33 cellular contexts compared by ENCODE assay signal in the genomic region with DNA sequence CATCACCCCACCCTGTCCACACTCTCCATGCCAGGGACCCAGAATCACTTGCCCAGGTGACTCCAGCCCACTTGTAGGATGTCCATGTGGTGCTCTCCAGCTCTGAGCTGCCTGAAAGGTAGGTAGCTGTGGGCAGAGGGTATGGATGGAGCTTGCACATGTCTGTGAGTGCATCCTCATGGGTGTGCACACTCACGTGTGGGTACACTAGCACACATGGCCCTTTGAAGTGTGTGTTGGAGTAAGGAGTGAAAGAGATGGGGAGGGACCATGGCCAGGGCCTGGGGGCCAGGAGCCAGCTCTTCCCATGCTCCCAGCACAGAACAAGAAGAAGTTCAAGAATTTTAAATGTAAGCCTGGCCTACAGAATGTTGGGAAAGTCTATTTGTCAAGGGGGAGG. TPM values are rescaled to one million over a fixed set of nuclear protein-coding genes. Genes with fewer than 3 reads are reported as not detected.
"Had no signal": no experiment of that assay in that cellular context is flagged by ENCODE, and none has a peak within 500 bp of the region (broad histone marks: within the 10 kb centered on the region; RNA-seq: fewer than 3 reads in every experiment).

No MANE protein-coding gene starts in this region.

- ATAC-seq: stimulated activated effector memory CD8-positive, alpha-beta T cell treated with anti-CD3 and anti-CD28 coated beads, Interleukin-12 subunit alpha, Interleukin-12 subunit beta, amount 100 ng/mL, for 72 hours; stimulated activated memory B cell treated with anti-CD40 and anti-IgM and Interleukin-4, amounts not matched to agents 10 μg/mL and 1 μg/mL and 100 μg/mL, for 72 hours; stimulated activated naive B cell treated with anti-CD40 and anti-IgM and Interleukin-4, amounts not matched to agents 10 μg/mL and 1 μg/mL and 100 μg/mL, for 72 hours; stimulated activated naive CD8-positive, alpha-beta T cell treated with anti-CD3 and anti-CD28 coated beads, Interleukin-15, amount 100 ng/mL, for 72 hours; stimulated activated naive CD8-positive, alpha-beta T cell treated with anti-CD3 and anti-CD28 coated beads, Interleukin-15, Interleukin-2, amounts not matched to agents 100 U/mL and 50 U/mL, for 24 hours; upper lobe of right lung had no signal

- H3K27ac ChIP-seq: stomach, suprapubic skin, testis, thoracic aorta, tibial artery, tibial nerve, transverse colon, upper lobe of left lung, upper lobe of right lung, uterus, vagina had no signal

- H3K4me3 ChIP-seq: stomach, suprapubic skin, testis, thoracic aorta, thyroid gland, tibial artery, tibial nerve, transverse colon, upper lobe of left lung, upper lobe of right lung, uterus, vagina had no signal

- H3K4me1 ChIP-seq: stomach, suprapubic skin, testis, tibial artery, tibial nerve, transverse colon, upper lobe of left lung, upper lobe of right lung, uterus, vagina had no signal

- H3K27ac Mint-ChIP-seq: stimulated activated effector memory CD8-positive, alpha-beta T cell treated with anti-CD3 and anti-CD28 coated beads, Interleukin-12 subunit alpha, Interleukin-12 subunit beta, amount 100 ng/mL, for 72 hours; stimulated activated memory B cell treated with anti-CD40 and anti-IgM and Interleukin-4, amounts not matched to agents 10 μg/mL and 1 μg/mL and 100 μg/mL, for 72 hours; stimulated activated naive B cell treated with anti-CD40 and anti-IgM and Interleukin-4, amounts not matched to agents 10 μg/mL and 1 μg/mL and 100 μg/mL, for 72 hours; stimulated activated naive CD8-positive, alpha-beta T cell treated with anti-CD3 and anti-CD28 coated beads, Interleukin-15, Interleukin-2, amounts not matched to agents 100 ng/mL and 50 ng/mL, for 24 hours; type B pancreatic cell had no signal

- DNase-seq: stimulated activated CD4-positive, alpha-beta T cell treated with anti-CD3 and anti-CD28 coated beads, Interleukin-2, amount 100 ng/mL, for 48 hours; stimulated activated CD4-positive, alpha-beta T cell treated with anti-CD3 and anti-CD28 coated beads, Interleukin-4, amount 100 ng/mL, for 1 hour; stimulated activated CD4-positive, alpha-beta T cell treated with anti-CD3 and anti-CD28 coated beads, Interleukin-4, amount 100 ng/mL, for 24 hours; stimulated activated CD4-positive, alpha-beta T cell treated with anti-CD3 and anti-CD28 coated beads, Interleukin-4, amount 100 ng/mL, for 4 hours; stimulated activated CD8-positive, alpha-beta memory T cell treated with anti-CD3 and anti-CD28 coated beads, Interleukin-4, amount 100 ng/mL, for 48 hours; stimulated activated naive B cell treated with anti-CD40 and anti-IgM and Interleukin-4, amounts not matched to agents 10 μg/mL and 1 μg/mL and 100 μg/mL, for 72 hours; stimulated activated naive CD4-positive, alpha-beta T cell; stimulated activated naive CD4-positive, alpha-beta T cell treated with Interleukin-2 at 50 U/mL for 16 hours; stimulated activated naive CD8-positive, alpha-beta T cell treated with anti-CD3 and anti-CD28 coated beads, Interleukin-15, amount 100 ng/mL, for 72 hours; stimulated activated naive CD8-positive, alpha-beta T cell treated with anti-CD3 and anti-CD28 coated beads, Interleukin-15, Interleukin-2, amounts not matched to agents 100 U/mL and 50 U/mL, for 24 hours; stomach; substantia nigra; testis; thyroid gland; tibial artery; transverse colon; trophoblast cell; upper lobe of left lung; upper lobe of right lung; uterus had no signal

- H3K36me3 ChIP-seq: stomach, suprapubic skin, thoracic aorta, thyroid gland, tibial artery, tibial nerve, transverse colon, upper lobe of left lung, upper lobe of right lung, uterus, vagina had no signal

- H3K9me3 ChIP-seq: testis, thoracic aorta, thyroid gland, transverse colon, upper lobe of right lung, uterus, vagina had no signal

- H3K36me3 Mint-ChIP-seq: stimulated activated effector memory CD8-positive, alpha-beta T cell treated with anti-CD3 and anti-CD28 coated beads, Interleukin-12 subunit alpha, Interleukin-12 subunit beta, amount 100 ng/mL, for 72 hours; stimulated activated memory B cell treated with anti-CD40 and anti-IgM and Interleukin-4, amounts not matched to agents 10 μg/mL and 1 μg/mL and 100 μg/mL, for 72 hours; type B pancreatic cell had no signal

- FAIRE-seq: urothelium cell line had no signal

- H3K27me3 ChIP-seq: stomach, suprapubic skin, testis, thyroid gland, tibial artery, tibial nerve, transverse colon, upper lobe of left lung, upper lobe of right lung, uterus, vagina had no signal

RNA-seq across cellular contexts. Expression of a gene that starts 50.2 kb away (rescaled TPM):
- total RNA-seq: stomach, subcutaneous adipose tissue, suprapubic skin, thoracic aorta, tibial nerve, transverse colon, upper lobe of left lung, upper lobe of right lung, ureter, urinary bladder, uterus, vagina had no signal
- polyA plus RNA-seq: stomach, thymus, urinary bladder had no signal
